ENCODE assay signal across 8 cellular contexts in genomic region chr11:10294289-10294953, GRCh38. TPM values are rescaled to one million over a fixed set of nuclear protein-coding genes. Genes with fewer than 3 reads are reported as not detected.
DNase-seq lines count a peak whose midpoint lies in the region; ATAC-seq, FAIRE-seq and TF ChIP-seq lines count a peak whose summit lies in the region.

No MANE protein-coding gene starts in this region.

- peak overlapping the region; percentile 95 for H2AFZ ChIP-seq in mammary epithelial cell (ENCODE audit: low read depth, low read length)

- ATAC-seq in GM21423 (IDR thresholded peaks at IDR 0.05; ENCODE audit: unreplicated experiment), result no peak

- DNase-seq in GM04504 (ENCODE audit: low read depth) (peak; percentile 54), NCI-H1105 treated with DMSO at 0.1 percent for 48 hours (lab: John Stamatoyannopoulos, UW) (peak; percentile 24), mammary epithelial cell (peak; percentile 44), iris pigment epithelial cell (ENCODE audit: low read depth) (peak; percentile 83), small intestine (peak; percentile 33), AML-193 (lab: John Stamatoyannopoulos, UW) (no peak), NOMO-1 (lab: John Stamatoyannopoulos, UW; ENCODE audit: unreplicated experiment in 2 of 2) (no peak)

- 3% methylated on average over 11 of the region's 46 CpGs for WGBS in mammary epithelial cell (ENCODE audit: low coverage, missing lambda C conversion rate)
- 1 to 4% (median 1%) methylated on average over 42 to 46 of the region's 46 CpGs for WGBS in small intestine, 3 donors

- H3K27me3 ChIP-seq in mammary epithelial cell (ENCODE audit: insufficient read depth, low read length) (no peaks in the 10 kb centered on the region), small intestine (ENCODE audit: control insufficient read depth in 2 of 2, insufficient read depth in 2 of 2, low read length in 2 of 2) (no peaks in the 10 kb centered on the region)

- intact Hi-C loops in mammary epithelial cell (cut with micrococcal nuclease), result no loop called here

- BruUV-seq in mammary epithelial cell (replicated peaks; lab: Mats Ljungman, UMichigan), result no TSS peak

- no peak for FAIRE-seq in small intestine (lab: Jason Lieb, UNC)

- H3K9me3 ChIP-seq in mammary epithelial cell (replicated peaks; ENCODE audit: insufficient read depth, low read length) (no peaks in the 10 kb centered on the region), small intestine (ENCODE audit: control insufficient read depth, low read depth) (no peaks in the 10 kb centered on the region)

- no peaks in the 10 kb centered on the region for H3K36me3 ChIP-seq in mammary epithelial cell (ENCODE audit: insufficient read depth, low read length)
- no peaks in the 10 kb centered on the region for H3K36me3 ChIP-seq in small intestine (ENCODE audit: control insufficient read depth in 2 of 2, insufficient read depth in 2 of 2, low read length in 2 of 2)

- dilution Hi-C loops in mammary epithelial cell (cut with HindIII; ENCODE audit: low sequenced_read_pairs), result no loop called here

- peaks cover 17% of the 10 kb centered on the region for H3K4me1 ChIP-seq in mammary epithelial cell (ENCODE audit: insufficient read depth, low read length)
- H3K4me1 ChIP-seq in small intestine (ENCODE audit: control insufficient read depth in 2 of 2, insufficient read depth in 1 of 2, low read depth in 1 of 2, low read length in 1 of 2), result no peaks in the 10 kb centered on the region

- in situ Hi-C loops in mammary epithelial cell (cut with MboI; ENCODE audit: low sequenced_read_pairs in 2 of 2), result no loop called here

- TF ChIP-seq CTCF in mammary epithelial cell (conservative IDR thresholded peaks at IDR 0.05 in 1 of 2, IDR thresholded peaks at IDR 0.05 in 1 of 2; ENCODE audit: extremely low read depth in 1 of 2, insufficient read depth in 1 of 2, low read depth in 1 of 2, low read length in 2 of 2), result no peak

- H3K4me2 ChIP-seq in mammary epithelial cell (ENCODE audit: insufficient read depth, low read depth, low read length), result peak overlapping the region; percentile 99

- CTCF ChIA-PET in mammary epithelial cell (lab: Charles Lee; ENCODE audit: low non-redundant PET), result no interaction called here

- H3K79me2 ChIP-seq in mammary epithelial cell (ENCODE audit: insufficient read depth, low read length), result peaks cover 41% of the 10 kb centered on the region

- H3K4me3 ChIP-seq in mammary epithelial cell (replicated peaks in 1 of 3; ENCODE audit: insufficient read depth in 1 of 3, low read depth in 2 of 3, low read length in 3 of 3) (peak overlapping the region; percentile 48 to 94 (median 78)), small intestine (ENCODE audit: low read depth in 1 of 2, low read length in 2 of 2) (peak overlapping the region; percentile 90 to 92)

- H3K9ac ChIP-seq in mammary epithelial cell (ENCODE audit: insufficient read depth, low read length), result peak overlapping the region; percentile 85

- H3K27ac ChIP-seq in mammary epithelial cell (ENCODE audit: insufficient read depth, low read depth, low read length), result peak overlapping the region; percentile 91
- H3K27ac ChIP-seq in small intestine (ENCODE audit: low read depth in 1 of 2, low read length in 1 of 2), result peak overlapping the region; percentile 27 to 98

- no peaks in the 10 kb centered on the region for H4K20me1 ChIP-seq in mammary epithelial cell (ENCODE audit: insufficient read depth, low read length)

RNA-seq across cellular contexts. Expression of gene SBF2, which starts 0.4 kb away (rescaled TPM):
- 10 to 100 TPM; 32.0 to 32.7 TPM for total RNA-seq in mammary epithelial cell
- polyA plus RNA-seq in mammary epithelial cell (19.1 TPM), small intestine (10 to 100 TPM; 10.0 to 17.4 (median 12.7) TPM)
- 61.2 TPM for polyA minus RNA-seq in mammary epithelial cell

RNA-seq across cellular contexts. Expression of gene ADM, which starts 10.5 kb away (rescaled TPM):
- total RNA-seq in mammary epithelial cell, result 100 to 1,000 TPM in 1 of 2 donors, 10 to 100 TPM in 1; 74.6 to 231 TPM
- polyA plus RNA-seq in mammary epithelial cell, result 48.9 TPM
- 28.9 TPM for polyA minus RNA-seq in mammary epithelial cell
- 10 to 100 TPM; 27.7 to 36.3 (median 29.7) TPM for polyA plus RNA-seq in small intestine

Comparison
In these comparisons a context has a peak if more than half of its experiments do, and no peak if none do; other contexts are left out.
1. DNase-seq: peak in GM04504 (single experiment), NCI-H1105 treated with DMSO at 0.1 percent for 48 hours (single experiment), mammary epithelial cell (single experiment), iris pigment epithelial cell (single experiment) and small intestine (single experiment); none in AML-193 (0 of 2) and NOMO-1 (0 of 2).